20 cellular contexts compared by ENCODE assay signal in the genomic region with DNA sequence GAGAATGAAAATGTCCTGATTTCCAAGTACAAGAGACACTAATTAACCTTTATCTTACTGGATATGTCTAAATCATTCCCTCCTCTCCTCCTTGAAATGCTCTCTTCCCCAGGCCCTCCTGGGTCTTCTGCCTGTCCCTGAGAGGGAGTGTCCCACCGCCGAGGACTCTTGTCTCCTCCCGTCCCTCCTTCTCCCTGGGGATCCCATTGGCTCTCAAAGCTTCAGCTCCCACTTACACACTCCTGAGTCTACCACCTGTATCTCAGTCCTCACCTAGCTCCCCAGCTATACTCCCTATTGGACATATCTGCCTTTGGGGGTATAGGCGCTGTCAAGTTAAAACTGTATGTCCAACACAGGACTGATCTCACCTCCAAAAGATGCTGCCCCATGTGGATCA.
"Had no signal": no experiment of that assay in that cellular context is flagged by ENCODE, and none has a peak within 500 bp of the region (broad histone marks: within the 10 kb centered on the region; RNA-seq: fewer than 3 reads in every experiment).

No MANE protein-coding gene starts in this region.

- H3K27me3 Mint-ChIP-seq: dendritic cell treated with granulocyte-macrophage colony-stimulating factor and Interleukin-4, amounts not matched to agents 40 ng/mL and 50 ng/mL, for 4 days had no signal

- H3K27ac ChIP-seq: colonic mucosa, esophagus squamous epithelium, gastrocnemius medialis, heart right ventricle, left lung, lower lobe of right lung had no signal

- H3K4me1 ChIP-seq: colonic mucosa, esophagus squamous epithelium, gastrocnemius medialis, heart right ventricle, left lung, lower lobe of right lung had no signal

- H3K4me1 Mint-ChIP-seq: mesothelial cell of epicardium had no signal

- H3K4me3 ChIP-seq: colonic mucosa, esophagus squamous epithelium, gastrocnemius medialis, heart right ventricle, left lung, lower lobe of right lung, mucosa of descending colon had no signal

- H3K36me3 ChIP-seq: colonic mucosa, esophagus squamous epithelium, gastrocnemius medialis, heart right ventricle, left lung, lower lobe of right lung had no signal

- H3K27ac Mint-ChIP-seq: dendritic cell treated with granulocyte-macrophage colony-stimulating factor and Interleukin-4, amounts not matched to agents 40 ng/mL and 50 ng/mL, for 4 days; mesothelial cell of epicardium had no signal

- H3K9me3 ChIP-seq: colonic mucosa, gastrocnemius medialis, lower lobe of right lung had no signal

- DNase-seq: colonic mucosa; cortex of kidney; effector CD4-positive, alpha-beta T cell; effector memory CD4-positive, alpha-beta T cell; esophagus squamous epithelium; foreskin fibroblast; foreskin melanocyte; gastrocnemius medialis; glutamatergic neuron; head of caudate nucleus; heart right ventricle; hippocampal formation; left cardiac atrium; left lung; left ventricle myocardium superior; lower lobe of right lung; mesenchymal stem cell; mucosa of descending colon had no signal

- H3K27me3 ChIP-seq: colonic mucosa, gastrocnemius medialis, left lung had no signal

- H3K4me3 Mint-ChIP-seq: dendritic cell treated with granulocyte-macrophage colony-stimulating factor and Interleukin-4, amounts not matched to agents 40 ng/mL and 50 ng/mL, for 4 days; mesothelial cell of epicardium had no signal
